Comparison of ENCODE assay signal across 11 cellular contexts in the genomic region with DNA sequence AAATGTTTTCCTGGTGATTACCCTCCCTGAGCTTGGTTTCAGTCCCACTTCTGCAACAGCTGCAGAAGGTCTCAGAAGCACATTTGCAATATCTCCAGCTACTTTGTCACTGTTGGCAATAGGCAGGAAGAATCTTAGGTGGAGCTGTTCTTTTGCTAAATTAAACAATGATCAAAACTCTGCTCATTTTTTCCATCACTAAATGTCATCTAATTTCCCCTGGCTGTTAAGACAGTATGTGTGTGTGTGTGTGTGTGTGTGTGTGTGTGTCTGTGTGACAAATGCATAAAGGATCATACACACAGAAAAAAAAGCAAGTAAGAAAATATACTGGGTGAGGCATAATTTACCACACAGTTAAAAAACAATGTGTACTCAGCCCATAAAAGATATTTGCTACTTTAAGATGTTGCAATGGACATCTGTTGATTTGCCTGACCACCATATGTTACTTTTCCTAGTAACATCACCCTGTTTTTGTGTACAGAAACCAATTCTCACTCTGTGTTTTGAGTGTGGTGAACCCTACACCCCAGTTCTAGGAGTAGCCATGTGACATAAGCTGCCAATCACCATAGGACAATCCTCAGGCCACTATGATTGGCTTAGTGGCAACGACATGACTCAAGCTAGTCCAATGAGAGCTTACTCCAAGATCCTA.
DNase-seq lines count a peak whose midpoint lies in the region; ATAC-seq, FAIRE-seq and TF ChIP-seq lines count a peak whose summit lies in the region.
"Had no signal": no experiment of that assay in that cellular context is flagged by ENCODE, and none has a peak within 500 bp of the region (broad histone marks: within the 10 kb centered on the region; RNA-seq: fewer than 3 reads in every experiment).

No MANE protein-coding gene starts in this region.

- H3K27me3 Mint-ChIP-seq in CD8-positive, alpha-beta T cell (ENCODE audit: low read depth): no peaks in the 10 kb centered on the region
- peaks cover 2% of the 10 kb centered on the region for H3K27me3 Mint-ChIP-seq in astrocyte (ENCODE audit: low read depth, unreplicated experiment)
- no peaks in the 10 kb centered on the region for H3K27me3 Mint-ChIP-seq in activated CD4-positive, alpha-beta memory T cell treated with anti-CD3 and anti-CD28 coated beads, Interleukin-2, amount 10 ng/mL, durations not matched to agents 7 days and 5 days
- H3K27me3 Mint-ChIP-seq: CD4-positive, alpha-beta T cell had no signal

- no peaks in the 10 kb centered on the region for H3K9me3 ChIP-seq in CD8-positive, alpha-beta T cell (ENCODE audit: low read length)
- H3K9me3 ChIP-seq in astrocyte (ENCODE audit: insufficient read depth, low read depth, low read length): no peaks in the 10 kb centered on the region
- peaks cover 0 to 4% of the 10 kb centered on the region in 2 donors for H3K9me3 ChIP-seq in mucosa of rectum (ENCODE audit: control insufficient read depth in 2 of 2, low read length in 2 of 2)
- H3K9me3 ChIP-seq: right lobe of liver had no signal

- no peak for DNase-seq in CD8-positive, alpha-beta T cell
- DNase-seq in astrocyte (ENCODE audit: low read depth) (peak; percentile 25), NCI-H748 treated with DMSO at 0.1 percent for 48 hours (lab: John Stamatoyannopoulos, UW) (no peak)
- no peak for DNase-seq in activated CD4-positive, alpha-beta memory T cell treated with anti-CD3 and anti-CD28 coated beads, Interleukin-2, amount 10 ng/mL, durations not matched to agents 7 days and 5 days
- DNase-seq: CD4-positive, alpha-beta T cell; right lobe of liver had no signal

- H3K4me1 ChIP-seq in CD8-positive, alpha-beta T cell (ENCODE audit: insufficient read depth, low read length): peaks cover 39% of the 10 kb centered on the region
- H3K4me1 ChIP-seq in astrocyte (ENCODE audit: insufficient read depth, low read length) (peaks cover 11% of the 10 kb centered on the region), mucosa of rectum (ENCODE audit: control insufficient read depth in 2 of 2, insufficient read depth in 2 of 2, low read length in 2 of 2) (no peaks in the 10 kb centered on the region)

- POLR2A ChIA-PET in CD8-positive, alpha-beta T cell (lab: Charles Lee): no interaction called here
- POLR2A ChIA-PET in activated CD4-positive, alpha-beta memory T cell treated with anti-CD3 and anti-CD28 coated beads, Interleukin-2, amount 10 ng/mL, durations not matched to agents 7 days and 5 days (lab: Charles Lee): no interaction called here

- no peaks in the 10 kb centered on the region for H3K36me3 ChIP-seq in CD8-positive, alpha-beta T cell (ENCODE audit: insufficient read depth, low read length)
- no peaks in the 10 kb centered on the region for H3K36me3 ChIP-seq in astrocyte (ENCODE audit: insufficient read depth, low read length)
- H3K36me3 ChIP-seq in mucosa of rectum (ENCODE audit: control insufficient read depth in 2 of 2, insufficient read depth in 2 of 2, low read length in 2 of 2): no peaks in the 10 kb centered on the region
- H3K36me3 ChIP-seq: right lobe of liver had no signal

- H3K4me2 ChIP-seq in astrocyte (ENCODE audit: low read length): no peak overlapping the region

- H3K36me3 Mint-ChIP-seq in CD8-positive, alpha-beta T cell: no peaks in the 10 kb centered on the region
- no peaks in the 10 kb centered on the region for H3K36me3 Mint-ChIP-seq in astrocyte (ENCODE audit: low read depth, unreplicated experiment)
- no peaks in the 10 kb centered on the region for H3K36me3 Mint-ChIP-seq in activated CD4-positive, alpha-beta memory T cell treated with anti-CD3 and anti-CD28 coated beads, Interleukin-2, amount 10 ng/mL, durations not matched to agents 7 days and 5 days (ENCODE audit: low read depth)

- no peak for FAIRE-seq in astrocyte (lab: Jason Lieb, UNC)
- FAIRE-seq: TTC549 had no signal

- H3K27me3 ChIP-seq in CD8-positive, alpha-beta T cell (ENCODE audit: insufficient read depth, low read length): no peaks in the 10 kb centered on the region
- H3K27me3 ChIP-seq in astrocyte (ENCODE audit: insufficient read depth, low read length): no peaks in the 10 kb centered on the region
- no peaks in the 10 kb centered on the region for H3K27me3 ChIP-seq in mucosa of rectum (ENCODE audit: control insufficient read depth in 2 of 2, insufficient read depth in 2 of 2, low read length in 2 of 2)
- H3K27me3 ChIP-seq: right lobe of liver had no signal

- H3K4me3 ChIP-seq in CD8-positive, alpha-beta T cell (ENCODE audit: low read depth, low read length): no peak overlapping the region
- H3K4me3 ChIP-seq in astrocyte (ENCODE audit: insufficient read depth, low read depth, low read length): no peak overlapping the region
- H3K4me3 ChIP-seq in mucosa of rectum (ENCODE audit: low read length in 2 of 2): no peak overlapping the region
- H3K4me3 ChIP-seq: right lobe of liver had no signal

- no peak overlapping the region for H3K4me3 Mint-ChIP-seq in CD8-positive, alpha-beta T cell
- no peak overlapping the region for H3K4me3 Mint-ChIP-seq in astrocyte (ENCODE audit: unreplicated experiment)
- H3K4me3 Mint-ChIP-seq in activated CD4-positive, alpha-beta memory T cell treated with anti-CD3 and anti-CD28 coated beads, Interleukin-2, amount 10 ng/mL, durations not matched to agents 7 days and 5 days: no peak overlapping the region
- H3K4me3 Mint-ChIP-seq: CD4-positive, alpha-beta T cell had no signal

- peaks cover 55% of the 10 kb centered on the region for H3K4me1 Mint-ChIP-seq in CD8-positive, alpha-beta T cell (ENCODE audit: low read depth)
- peaks cover 30% of the 10 kb centered on the region for H3K4me1 Mint-ChIP-seq in astrocyte (ENCODE audit: low read depth, unreplicated experiment)
- peaks cover 24% of the 10 kb centered on the region for H3K4me1 Mint-ChIP-seq in activated CD4-positive, alpha-beta memory T cell treated with anti-CD3 and anti-CD28 coated beads, Interleukin-2, amount 10 ng/mL, durations not matched to agents 7 days and 5 days

- CTCF ChIA-PET in CD8-positive, alpha-beta T cell (lab: Charles Lee): no interaction called here
- CTCF ChIA-PET in activated CD4-positive, alpha-beta memory T cell treated with anti-CD3 and anti-CD28 coated beads, Interleukin-2, amount 10 ng/mL, durations not matched to agents 7 days and 5 days (lab: Charles Lee): no interaction called here

- intact Hi-C loops in CD8-positive, alpha-beta T cell (cut with DNase I, micrococcal nuclease): loop anchor here in 1 of 2 experiments (10.0 kb wide), 1 partner anchor 673 kb away; no protein-coding TSS in a partner anchor

- no peak for TF ChIP-seq CTCF in CD8-positive, alpha-beta T cell (IDR thresholded peaks at IDR 0.05)
- no peak for TF ChIP-seq CTCF in astrocyte (IDR thresholded peaks at IDR 0.05; ENCODE audit: insufficient read depth, low read depth, low read length)

- H3K9ac ChIP-seq in astrocyte (ENCODE audit: low read length): no peak overlapping the region
- no peak overlapping the region for H3K9ac ChIP-seq in mucosa of rectum (ENCODE audit: low read depth in 1 of 2, low read length in 2 of 2)

- no peaks in the 10 kb centered on the region for H4K20me1 ChIP-seq in astrocyte (ENCODE audit: insufficient read depth, low read length)

- H2AFZ ChIP-seq in astrocyte (ENCODE audit: low read depth, low read length): no peak overlapping the region

- H3K27ac Mint-ChIP-seq in CD8-positive, alpha-beta T cell: peak overlapping the region; percentile 21
- no peak overlapping the region for H3K27ac Mint-ChIP-seq in astrocyte (ENCODE audit: unreplicated experiment)
- no peak overlapping the region for H3K27ac Mint-ChIP-seq in activated CD4-positive, alpha-beta memory T cell treated with anti-CD3 and anti-CD28 coated beads, Interleukin-2, amount 10 ng/mL, durations not matched to agents 7 days and 5 days
- H3K27ac Mint-ChIP-seq: CD4-positive, alpha-beta T cell had no signal

- no peaks in the 10 kb centered on the region for H3K79me2 ChIP-seq in astrocyte (ENCODE audit: insufficient read depth, low read length)

- H3K27ac ChIP-seq in CD8-positive, alpha-beta T cell (ENCODE audit: low read depth, low read length): no peak overlapping the region
- H3K27ac ChIP-seq in astrocyte (ENCODE audit: low read depth, low read length): no peak overlapping the region
- H3K27ac ChIP-seq in mucosa of rectum (ENCODE audit: low read depth in 2 of 2, low read length in 2 of 2): peak overlapping the region; percentile 49 to 59
- H3K27ac ChIP-seq: right lobe of liver had no signal

- no peak for ATAC-seq in CD8-positive, alpha-beta T cell
- peak; percentile 54 for ATAC-seq in HG02571 (IDR thresholded peaks at IDR 0.05; ENCODE audit: unreplicated experiment)
- no peak for ATAC-seq in GM21423 (IDR thresholded peaks at IDR 0.05; ENCODE audit: unreplicated experiment)
- no peak for ATAC-seq in GM19467 (IDR thresholded peaks at IDR 0.05; ENCODE audit: unreplicated experiment)
- ATAC-seq: right lobe of liver had no signal

- peaks cover 4% of the 10 kb centered on the region for H3K9me3 Mint-ChIP-seq in CD8-positive, alpha-beta T cell
- H3K9me3 Mint-ChIP-seq in astrocyte (ENCODE audit: unreplicated experiment): peaks cover 2% of the 10 kb centered on the region
- H3K9me3 Mint-ChIP-seq in activated CD4-positive, alpha-beta memory T cell treated with anti-CD3 and anti-CD28 coated beads, Interleukin-2, amount 10 ng/mL, durations not matched to agents 7 days and 5 days: peaks cover 2% of the 10 kb centered on the region

Comparison
In these comparisons a context has a peak if more than half of its experiments do, and no peak if none do; other contexts are left out.
1. H3K27ac ChIP-seq: peak in mucosa of rectum (2 of 2); none in CD8-positive, alpha-beta T cell (single experiment) and astrocyte (single experiment).